In genomic region chr6:165702669-165703068, GRCh38 we compare ENCODE assay signal across 28 cellular contexts. TPM values are rescaled to one million over a fixed set of nuclear protein-coding genes. Genes with fewer than 3 reads are reported as not detected.
"Had no signal": no experiment of that assay in that cellular context is flagged by ENCODE, and none has a peak within 500 bp of the region (broad histone marks: within the 10 kb centered on the region; RNA-seq: fewer than 3 reads in every experiment).

No MANE protein-coding gene starts in this region.

- H3K4me3 ChIP-seq: gastrocnemius medialis, lower lobe of right lung, prostate gland, testis, tibial artery, upper lobe of left lung had no signal

- H3K27ac ChIP-seq: epithelial cell of prostate, gastrocnemius medialis, lower lobe of right lung, neutrophil, parathyroid adenoma, prostate gland, testis, tibial artery, upper lobe of left lung had no signal

- H3K4me3 Mint-ChIP-seq: endodermal cell; natural killer cell treated with Interleukin-12 subunit alpha and Interleukin-12 subunit beta and Interleukin-15 and Interleukin-18, amount 100 ng/mL, for 72 hours; neural crest cell had no signal

- H3K36me3 ChIP-seq: gastrocnemius medialis, lower lobe of right lung, neutrophil, prostate gland, tibial artery, upper lobe of left lung had no signal

- H3K27ac Mint-ChIP-seq: endodermal cell; natural killer cell treated with Interleukin-12 subunit alpha and Interleukin-12 subunit beta and Interleukin-15 and Interleukin-18, amount 100 ng/mL, for 72 hours had no signal

- H3K9me3 ChIP-seq: gastrocnemius medialis, neutrophil, prostate gland, testis, tibial artery had no signal

- ATAC-seq: esophagus mucosa; gastrocnemius medialis; lower lobe of right lung; natural killer cell treated with Interleukin-12 subunit alpha and Interleukin-12 subunit beta and Interleukin-15 and Interleukin-18, amount 100 ng/mL, for 72 hours; right cardiac atrium had no signal

- H3K9ac ChIP-seq: parathyroid adenoma had no signal

- H3K4me1 ChIP-seq: gastrocnemius medialis, lower lobe of right lung, parathyroid adenoma, prostate gland, testis had no signal

- H3K27me3 ChIP-seq: gastrocnemius medialis, neutrophil, testis, tibial artery, upper lobe of left lung had no signal

- FAIRE-seq: colon, keratinocyte, small intestine, urothelium cell line had no signal

- DNase-seq: effector CD8-positive, alpha-beta T cell; endodermal cell; foreskin fibroblast; gastrocnemius medialis; head of caudate nucleus; left ventricle myocardium superior; lower lobe of right lung; right cardiac atrium; small intestine; stimulated activated CD4-positive, alpha-beta T cell treated with anti-CD3 and anti-CD28 coated beads, Interleukin-12 subunit alpha, Interleukin-12 subunit beta, amount 100 ng/mL, for 4 hours; stimulated activated CD4-positive, alpha-beta T cell treated with anti-CD3 and anti-CD28 coated beads, Interleukin-1b, Interleukin-23, amount 100 ng/mL, for 48 hours; stimulated activated CD4-positive, alpha-beta T cell treated with anti-CD3 and anti-CD28 coated beads, Interleukin-4, amount 100 ng/mL, for 1 hour; stimulated activated CD8-positive, alpha-beta memory T cell treated with anti-CD3 and anti-CD28 coated beads, Interleukin-4, amount 100 ng/mL, for 48 hours; stimulated activated naive CD4-positive, alpha-beta T cell; substantia nigra; testis; tibial artery; upper lobe of left lung had no signal

- H3K79me2 ChIP-seq: parathyroid adenoma had no signal

- H2AFZ ChIP-seq: parathyroid adenoma had no signal

RNA-seq across cellular contexts. Expression of gene PDE10A, which starts 39.6 kb away (rescaled TPM):
- total RNA-seq: natural killer cell treated with Interleukin-12 subunit alpha and Interleukin-12 subunit beta and Interleukin-15 and Interleukin-18, amount 100 ng/mL, for 72 hours had no signal
- polyA plus RNA-seq: keratinocyte had no signal
